In the genomic region with DNA sequence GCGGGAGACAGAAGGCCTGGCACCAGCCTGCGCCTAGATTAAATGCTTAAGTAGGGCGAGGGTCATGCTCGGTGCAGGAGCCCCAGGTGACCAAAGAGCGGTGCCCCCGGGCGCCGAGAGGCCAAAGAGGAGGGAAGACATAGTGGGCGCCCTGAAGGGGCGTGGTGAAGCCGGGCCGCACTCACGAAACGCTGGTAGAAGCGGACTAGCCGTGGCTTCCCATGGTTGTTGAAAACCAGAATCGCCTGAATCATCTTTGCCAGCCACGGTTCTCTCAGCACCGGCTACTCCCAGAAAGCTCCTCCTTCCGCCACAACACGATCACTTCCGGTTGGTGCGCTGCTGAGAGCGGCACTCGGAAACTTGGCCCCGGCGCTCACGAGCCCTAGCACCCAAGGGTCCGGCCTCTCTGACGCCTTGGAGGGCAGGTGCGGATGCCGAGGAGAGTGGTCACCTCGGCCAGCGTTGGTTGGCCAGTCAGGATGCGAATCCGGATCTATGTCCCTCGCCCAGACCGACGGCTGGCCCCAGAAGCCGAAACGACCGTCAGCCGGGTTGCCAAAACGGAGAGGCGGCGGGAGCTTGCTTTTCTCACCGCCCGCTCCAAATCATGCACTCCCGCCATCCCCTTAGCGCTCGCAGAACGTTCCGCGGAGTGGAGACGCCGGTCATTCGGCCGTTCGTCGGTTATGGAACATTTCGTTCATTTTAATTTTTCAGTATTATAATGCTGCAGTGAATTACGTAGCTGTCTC, we compare ENCODE assay signal across 8 cellular contexts. TPM values are rescaled to one million over a fixed set of nuclear protein-coding genes. Genes with fewer than 3 reads are reported as not detected.
DNase-seq lines count a peak whose midpoint lies in the region; ATAC-seq and TF ChIP-seq lines count a peak whose summit lies in the region.

Gene AP3S2, minus strand, starts transcription at position 299 of the 755 bp plus-strand sequence. Its CDS starts 45 bp downstream, at position 254.

- peak within 1 kb of the TSS; percentile 77 for H2AFZ ChIP-seq in OCI-LY3 (ENCODE audit: low read depth, low read length)

- H3K27ac ChIP-seq in OCI-LY3 (ENCODE audit: low read length): peak within 1 kb of the TSS; percentile 59

- H3K9ac ChIP-seq in OCI-LY3 (ENCODE audit: low read length): peak within 1 kb of the TSS; percentile 89

- peak within 1 kb of the TSS; percentile 95 for H3K4me2 ChIP-seq in OCI-LY3 (ENCODE audit: low read length)

- peak; percentile 96 for ATAC-seq in GM21381 (IDR thresholded peaks at IDR 0.05; ENCODE audit: unreplicated experiment)
- ATAC-seq in mucosa of descending colon: peak; percentile 98

- in situ Hi-C loops in Caki2 (cut with HindIII; ENCODE audit: low pct_unique_long_range_greater_than_20kb, low sequenced_read_pairs): no loop called here

- H3K4me3 ChIP-seq in OCI-LY3 (ENCODE audit: low read length) (peak within 1 kb of the TSS; percentile 91), epithelial cell of esophagus (ENCODE audit: low read length) (peak within 1 kb of the TSS; percentile 94), mucosa of descending colon (peak within 1 kb of the TSS; percentile 60)

- H3K9me3 ChIP-seq in OCI-LY3 (ENCODE audit: insufficient read depth, low read length): no peaks in the 10 kb centered on the region
- H3K9me3 ChIP-seq in mucosa of descending colon: no peaks in the 10 kb centered on the region

- H3K4me1 ChIP-seq in OCI-LY3 (ENCODE audit: low read length): peaks cover 34% of the 10 kb centered on the region
- peaks cover 13% of the 10 kb centered on the region for H3K4me1 ChIP-seq in mucosa of descending colon (ENCODE audit: low read depth)

- intact Hi-C loops in mucosa of descending colon (cut with DNase I, micrococcal nuclease): loop anchor here in 1 of 2 donors (10.0 kb wide), 1 partner anchor 181 kb away; no protein-coding TSS in a partner anchor

- H3K36me3 ChIP-seq in OCI-LY3 (replicated peaks; ENCODE audit: low read depth, low read length) (peaks cover 7% of the 10 kb centered on the region), mucosa of descending colon (ENCODE audit: low read depth) (no peaks in the 10 kb centered on the region)

- TF ChIP-seq CTCF in OCI-LY3 (IDR thresholded peaks at IDR 0.05; ENCODE audit: low read depth, low read length): no peak
- no peak for TF ChIP-seq CTCF in epithelial cell of esophagus (IDR thresholded peaks at IDR 0.05; ENCODE audit: insufficient read depth, low read depth, low read length, missing control alignments)
- TF ChIP-seq CTCF in mucosa of descending colon (IDR thresholded peaks at IDR 0.05): no peak

- peaks cover 38% of the 10 kb centered on the region for H3K79me2 ChIP-seq in OCI-LY3 (ENCODE audit: low read length)

- DNase-seq in Caki2 (ENCODE audit: low read depth) (peak; percentile 97), HUDEP-2 (lab: John Stamatoyannopoulos, UW; ENCODE audit: unreplicated experiment in 76 of 76) (peak; percentile 30 to 94 (median 86)), activated T-cell treated with anti-CD3 and anti-CD28 coated beads for 1 hour (ENCODE audit: low read depth) (peak; percentile 81), epithelial cell of esophagus (ENCODE audit: low read depth) (peak; percentile 96), mucosa of descending colon (peak; percentile 90 to 95 (median 94))
- peak; percentile 78 for DNase-seq in stimulated activated CD8-positive, alpha-beta memory T cell treated with anti-CD3 and anti-CD28 coated beads, Interleukin-4, amount 100 ng/mL, for 24 hours (ENCODE audit: low read depth)

- H3K27me3 ChIP-seq in OCI-LY3 (ENCODE audit: low read depth, low read length): no peaks in the 10 kb centered on the region

- no peaks in the 10 kb centered on the region for H4K20me1 ChIP-seq in OCI-LY3 (ENCODE audit: insufficient read depth, low read length)

RNA-seq across cellular contexts. Expression of gene AP3S2, which starts in this region (rescaled TPM):
- 94.2 and 123 TPM in 2 replicates for total RNA-seq in Caki2 (2014; rRNA removed; shearing (Covaris generic); ENCODE audit: low replicate concordance)
- total RNA-seq in mucosa of descending colon: 10 to 100 TPM; 56.1 to 93.4 (median 65.1) TPM

Comparison
In these comparisons a context has a peak if more than half of its experiments do, and no peak if none do; other contexts are left out.
1. Peak in every context shown above with its lines: DNase-seq, ATAC-seq, H3K4me3 ChIP-seq and H3K27ac ChIP-seq.